ENCODE assay signal across 8 cellular contexts in the genomic region with DNA sequence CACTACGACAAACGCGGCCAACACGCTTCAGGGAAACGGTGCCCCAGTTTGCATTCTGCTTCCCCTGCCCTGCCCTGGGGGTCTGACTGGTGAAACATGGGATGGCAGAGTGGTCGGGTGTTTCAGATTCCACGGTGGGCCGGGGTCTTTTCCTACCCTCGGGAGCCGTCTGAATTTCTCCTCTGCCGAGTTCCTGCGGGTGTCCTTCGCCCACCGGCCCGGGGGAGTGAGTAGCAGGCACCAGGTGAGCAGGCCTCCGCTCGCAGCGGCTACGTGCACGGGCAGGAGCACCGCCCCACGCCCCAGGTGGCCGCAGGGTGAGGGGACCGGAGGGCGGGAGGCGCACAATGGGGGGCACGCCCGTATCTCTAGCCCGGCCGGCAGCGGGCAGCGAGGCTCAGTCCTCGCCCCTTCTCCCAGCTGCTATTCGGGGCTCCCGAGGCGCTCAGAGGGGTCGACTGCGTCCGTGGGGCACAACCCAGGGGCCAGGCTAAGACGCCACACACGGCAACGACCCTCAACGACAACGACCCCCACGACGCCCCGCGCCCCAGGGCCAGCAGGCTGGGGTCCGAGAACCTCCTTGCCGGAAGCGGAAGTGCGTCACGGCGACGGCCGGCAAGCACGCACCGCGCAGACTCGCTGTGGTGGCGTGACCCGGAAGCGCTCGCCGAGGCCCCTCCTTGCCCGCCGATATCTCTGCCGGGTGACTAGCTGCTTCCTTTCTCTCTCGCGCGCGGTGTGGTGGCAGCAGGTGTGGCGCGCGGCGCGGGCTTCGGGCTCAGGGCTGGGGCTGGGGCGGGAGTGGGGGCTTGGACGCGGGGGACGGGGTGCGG. TPM values are rescaled to one million over a fixed set of nuclear protein-coding genes. Genes with fewer than 3 reads are reported as not detected.
DNase-seq lines count a peak whose midpoint lies in the region; ATAC-seq and TF ChIP-seq lines count a peak whose summit lies in the region.

Gene RPS21 (plus strand): TSS at position 721 of the 836 bp plus-strand sequence. CDS start 236 bp downstream, outside the sequence.

- TF ChIP-seq POLR2A in GM18951 (IDR thresholded peaks at IDR 0.05; ENCODE audit: extremely low read depth, insufficient read depth, insufficient read length) = peak; percentile 96

- DNase-seq in AG08396 (ENCODE audit: low spot score) (peak; percentile 97), NCI-H226 (peak; percentile 87), kidney epithelial cell (ENCODE audit: low read depth) (no peak)
- peak; percentile 87 for DNase-seq in central memory CD8-positive, alpha-beta T cell (ENCODE audit: low spot score in 2 of 2)
- DNase-seq in stimulated activated CD4-positive, alpha-beta T cell treated with anti-CD3 and anti-CD28 coated beads, Interleukin-15, amount 100 ng/mL, for 24 hours = peak; percentile 95

- TF ChIP-seq CTCF in kidney epithelial cell (IDR thresholded peaks at IDR 0.05; ENCODE audit: insufficient read depth, low read length, poor library complexity, severe bottlenecking) = no peak

- peaks cover 47% of the 10 kb centered on the region for H3K4me1 Mint-ChIP-seq in central memory CD8-positive, alpha-beta T cell

- peak within 1 kb of the TSS; percentile 88 for H3K4me3 Mint-ChIP-seq in central memory CD8-positive, alpha-beta T cell

- no peaks in the 10 kb centered on the region for H3K27me3 ChIP-seq in kidney epithelial cell (ENCODE audit: control insufficient read depth, insufficient read depth, low read length)

- H3K27ac Mint-ChIP-seq in central memory CD8-positive, alpha-beta T cell (ENCODE audit: low read depth) = peak within 1 kb of the TSS; percentile 87

- H3K27me3 Mint-ChIP-seq in central memory CD8-positive, alpha-beta T cell = no peaks in the 10 kb centered on the region

- H3K36me3 Mint-ChIP-seq in central memory CD8-positive, alpha-beta T cell (ENCODE audit: insufficient read depth) = peaks cover 28% of the 10 kb centered on the region

- H3K36me3 ChIP-seq in kidney epithelial cell (ENCODE audit: control insufficient read depth, insufficient read depth, low read length) = peaks cover 1% of the 10 kb centered on the region

- H3K9me3 Mint-ChIP-seq in central memory CD8-positive, alpha-beta T cell = peaks cover 6% of the 10 kb centered on the region

- H3K4me3 ChIP-seq in kidney epithelial cell (ENCODE audit: low read depth, low read length) = peak within 1 kb of the TSS; percentile 99

- ATAC-seq in HG03196 (IDR thresholded peaks at IDR 0.05; ENCODE audit: unreplicated experiment) = peak; percentile 76
- peak; percentile 89 to 91 for ATAC-seq in activated CD4-positive, CD25-positive, alpha-beta regulatory T cell treated with anti-CD3 and anti-CD28 coated beads, Interleukin-2, amount 50 U/mL, for 24 hours
- ATAC-seq in central memory CD8-positive, alpha-beta T cell (replicated peaks; ENCODE audit: extremely low read depth, poor library complexity, severe bottlenecking) = peak; percentile 94

- in situ Hi-C loops in GM18951 (cut with MboI; ENCODE audit: low sequenced_read_pairs, unreplicated experiment) = loop anchor here (10.0 kb wide), 1 partner anchor 82 kb away; the partner anchor contains the start of gene ADRM1

RNA-seq across cellular contexts. Expression of gene RPS21, which starts in this region (rescaled TPM):
- 3,089 and 5,743 TPM in 2 replicates for total RNA-seq in kidney epithelial cell
